ENCODE assay signal across 16 cellular contexts in genomic region chr19:45385392-45386221, GRCh38. TPM values are rescaled to one million over a fixed set of nuclear protein-coding genes. Genes with fewer than 3 reads are reported as not detected.
DNase-seq lines count a peak whose midpoint lies in the region; ATAC-seq and TF ChIP-seq lines count a peak whose summit lies in the region.
"Had no signal": no experiment of that assay in that cellular context is flagged by ENCODE, and none has a peak within 500 bp of the region (broad histone marks: within the 10 kb centered on the region; RNA-seq: fewer than 3 reads in every experiment).

No MANE protein-coding gene starts in this region.

- intact Hi-C loops in right cardiac atrium (cut with DNase I): no loop called here

- H3K9me3 ChIP-seq in RWPE2 (ENCODE audit: severe bottlenecking) (no peaks in the 10 kb centered on the region), right cardiac atrium (ENCODE audit: control insufficient read depth, low read length) (no peaks in the 10 kb centered on the region)
- no peaks in the 10 kb centered on the region for H3K9me3 ChIP-seq in effector memory CD4-positive, alpha-beta T cell (ENCODE audit: control insufficient read depth, low read length)

- WGBS in right cardiac atrium: 8% methylated on average over 75 of the region's 75 CpGs

- H3K36me3 ChIP-seq in RWPE2 (ENCODE audit: low read depth): peaks cover 58% of the 10 kb centered on the region
- H3K36me3 ChIP-seq in effector memory CD4-positive, alpha-beta T cell (ENCODE audit: control insufficient read depth, insufficient read depth, low read length): no peaks in the 10 kb centered on the region

- H3K4me1 ChIP-seq in RWPE2 (ENCODE audit: insufficient read depth, poor library complexity, severe bottlenecking): no peaks in the 10 kb centered on the region
- H3K4me1 ChIP-seq in right cardiac atrium (ENCODE audit: control insufficient read depth, insufficient read depth, low read length): no peaks in the 10 kb centered on the region
- H3K4me1 ChIP-seq in effector memory CD4-positive, alpha-beta T cell (ENCODE audit: control insufficient read depth, insufficient read depth, low read length, poor library complexity, severe bottlenecking): no peaks in the 10 kb centered on the region

- H3K27me3 ChIP-seq in RWPE2 (ENCODE audit: insufficient read depth, poor library complexity, severe bottlenecking) (no peaks in the 10 kb centered on the region), right cardiac atrium (ENCODE audit: control insufficient read depth, insufficient read depth) (no peaks in the 10 kb centered on the region)
- peaks cover 16% of the 10 kb centered on the region for H3K27me3 ChIP-seq in effector memory CD4-positive, alpha-beta T cell (replicated peaks; ENCODE audit: control insufficient read depth, insufficient read depth, low read length, poor library complexity, severe bottlenecking)

- no peak for TF ChIP-seq CTCF in RWPE2 (IDR thresholded peaks at IDR 0.05; ENCODE audit: poor library complexity, severe bottlenecking)

- H3K4me3 ChIP-seq in RWPE2 (ENCODE audit: severe bottlenecking): no peak overlapping the region
- no peak overlapping the region for H3K4me3 ChIP-seq in right cardiac atrium (ENCODE audit: low read length)
- no peak overlapping the region for H3K4me3 ChIP-seq in effector memory CD4-positive, alpha-beta T cell (ENCODE audit: insufficient read depth, low read depth, low read length, poor library complexity, severe bottlenecking)

- ATAC-seq in RWPE2 (ENCODE audit: low read depth) (peak; percentile 10; the same call in 2 of the 3 replicates), right cardiac atrium (peak; percentile 59 to 60), GM18520 (IDR thresholded peaks at IDR 0.05; ENCODE audit: unreplicated experiment) (no peak)

- H3K27ac ChIP-seq in RWPE2 (ENCODE audit: poor library complexity, severe bottlenecking): peak overlapping the region; percentile 32
- no peak overlapping the region for H3K27ac ChIP-seq in right cardiac atrium (ENCODE audit: low read length)
- H3K27ac ChIP-seq in effector memory CD4-positive, alpha-beta T cell (ENCODE audit: insufficient read depth, low read length, poor library complexity, severe bottlenecking): no peak overlapping the region
- H3K27ac ChIP-seq: 22Rv1 had no signal

- DNase-seq in DMS 273 (lab: John Stamatoyannopoulos, UW; ENCODE audit: unreplicated experiment) (peak; percentile 68), DMS 273 treated with DMSO at 0.1 percent for 48 hours (lab: John Stamatoyannopoulos, UW) (no peak), RWPE2 (ENCODE audit: low spot score) (no peak), right cardiac atrium (no peak), retina (peak; percentile 51), SHP77 (lab: John Stamatoyannopoulos, UW) (no peak)
- no peak for DNase-seq in effector memory CD4-positive, alpha-beta T cell
- DNase-seq: activated CD4-positive, alpha-beta T cell treated with anti-CD3 and anti-CD28 coated beads, Interleukin-2, amount 50 U/mL, for 4 hours; activated naive CD4-positive, alpha-beta T cell; cerebellar nuclear complex; DND-41; MV-4-11 had no signal

RNA-seq across cellular contexts. Expression of gene ERCC2, which starts 15.2 kb away (rescaled TPM):
- 10 to 100 TPM; 11.1 to 15.7 (median 12.2) TPM for total RNA-seq in right cardiac atrium
- polyA plus RNA-seq in right cardiac atrium: 9.6 TPM

RNA-seq across cellular contexts. Expression of gene PPP1R13L, which starts 19.3 kb away (rescaled TPM):
- total RNA-seq in right cardiac atrium: 100 to 1,000 TPM; 131 to 161 (median 150) TPM
- polyA plus RNA-seq in right cardiac atrium: 100 TPM

RNA-seq across cellular contexts. Expression of gene POLR1G, which starts 20.8 kb away (rescaled TPM):
- 1 to 10 TPM; 4.0 to 6.3 (median 5.0) TPM for total RNA-seq in right cardiac atrium
- 4.0 TPM for polyA plus RNA-seq in right cardiac atrium

RNA-seq across cellular contexts. Expression of gene ERCC1, which starts 38.1 kb away (rescaled TPM):
- 100 to 1,000 TPM; 133 to 143 (median 139) TPM for total RNA-seq in right cardiac atrium
- 139 TPM for polyA plus RNA-seq in right cardiac atrium

RNA-seq across cellular contexts. Expression of gene KLC3, which starts 45.1 kb away (rescaled TPM):
- not detected for total RNA-seq in right cardiac atrium
- polyA plus RNA-seq in right cardiac atrium: 0.18 TPM
- total RNA-seq: fibroblast of villous mesenchyme, subcutaneous adipose tissue had no signal

Comparison
In these comparisons a context has a peak if more than half of its experiments do, and no peak if none do; other contexts are left out.
1. DNase-seq: peak in DMS 273 (single experiment) and retina (single experiment); none in DMS 273 treated with DMSO at 0.1 percent for 48 hours (single experiment), RWPE2 (single experiment), right cardiac atrium (0 of 3), SHP77 (0 of 2) and effector memory CD4-positive, alpha-beta T cell (0 of 3).